Comparison of ENCODE assay signal across 10 cellular contexts in the genomic region with DNA sequence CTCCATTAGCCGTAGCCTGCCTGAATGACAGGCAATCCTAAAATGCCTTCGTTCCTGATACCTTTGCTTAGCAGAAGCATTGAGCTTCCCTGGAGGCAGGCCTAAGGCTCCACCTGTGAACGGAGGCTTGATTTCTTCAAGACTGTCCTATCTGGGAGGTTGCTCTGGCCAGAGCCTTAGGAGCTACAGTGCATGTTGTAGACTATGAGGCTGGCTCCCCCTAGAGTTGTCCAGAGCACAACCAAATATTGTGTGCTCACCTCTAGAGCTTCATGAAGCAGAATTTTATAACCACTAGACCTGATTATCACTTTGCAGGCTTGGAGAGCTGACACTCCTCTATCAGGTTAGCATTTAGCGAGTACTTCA.
A peak's percentile ranks its signal among the peaks of the same experiment; 100 is the strongest.
DNase-seq lines count a peak whose midpoint lies in the region; ATAC-seq and TF ChIP-seq lines count a peak whose summit lies in the region.
"Had no signal": no experiment of that assay in that cellular context is flagged by ENCODE, and none has a peak within 500 bp of the region (broad histone marks: within the 10 kb centered on the region; RNA-seq: fewer than 3 reads in every experiment).

No MANE protein-coding gene starts in this region.

- H3K4me3 ChIP-seq in GM12875 (ENCODE audit: low read depth, low read length) = no peak overlapping the region

- no peak overlapping the region for H3K27ac Mint-ChIP-seq in progenitor cell of endocrine pancreas

- peak; percentile 54 to 68 for ATAC-seq in left cardiac atrium
- ATAC-seq in HG02642 (IDR thresholded peaks at IDR 0.05; ENCODE audit: poor library complexity, unreplicated experiment) = no peak
- ATAC-seq in HG03378 (IDR thresholded peaks at IDR 0.05; ENCODE audit: unreplicated experiment) = no peak

- DNase-seq in OCI-M1 (lab: John Stamatoyannopoulos, UW) (peak; percentile 24), left cardiac atrium (no peak), progenitor cell of endocrine pancreas (ENCODE audit: low spot score, unreplicated experiment) (no peak), NCI-H2029 treated with DMSO at 0.1 percent for 48 hours (lab: John Stamatoyannopoulos, UW) (no peak), posterior cingulate gyrus (no peak)
- DNase-seq: effector CD8-positive, alpha-beta T cell; NCI-H187 had no signal

- peaks cover 6% of the 10 kb centered on the region for H3K27me3 Mint-ChIP-seq in progenitor cell of endocrine pancreas

- H3K36me3 Mint-ChIP-seq in progenitor cell of endocrine pancreas (ENCODE audit: insufficient read depth) = no peaks in the 10 kb centered on the region

- intact Hi-C loops in left cardiac atrium (cut with DNase I) = loop anchor here in 1 of 2 donors (5.0 kb wide), 1 partner anchor 216 kb away; the partner anchor contains the start of gene MAFB
- intact Hi-C loops in posterior cingulate gyrus (cut with DNase I) = no loop called here

- TF ChIP-seq CTCF in GM12875 (IDR thresholded peaks at IDR 0.05; ENCODE audit: borderline replicate concordance, insufficient read depth, low read depth, low read length) = 0 out of 2 replicates have a peak, but pooled peaks have one; percentile 8
- peak; percentile 44 for TF ChIP-seq CTCF in progenitor cell of endocrine pancreas (IDR thresholded peaks at IDR 0.05; ENCODE audit: unreplicated experiment)

- no peaks in the 10 kb centered on the region for H3K9me3 Mint-ChIP-seq in progenitor cell of endocrine pancreas (ENCODE audit: low read depth)

- no peaks in the 10 kb centered on the region for H3K4me1 Mint-ChIP-seq in progenitor cell of endocrine pancreas (ENCODE audit: low read depth)

- H3K4me3 Mint-ChIP-seq in progenitor cell of endocrine pancreas (ENCODE audit: low read depth) = no peak overlapping the region

Comparison
In these comparisons a context has a peak if more than half of its experiments do, and no peak if none do; other contexts are left out.
1. ATAC-seq: peak in left cardiac atrium (2 of 2); none in HG02642 (single experiment) and HG03378 (single experiment).